8 cellular contexts compared by ENCODE assay signal in the genomic region with DNA sequence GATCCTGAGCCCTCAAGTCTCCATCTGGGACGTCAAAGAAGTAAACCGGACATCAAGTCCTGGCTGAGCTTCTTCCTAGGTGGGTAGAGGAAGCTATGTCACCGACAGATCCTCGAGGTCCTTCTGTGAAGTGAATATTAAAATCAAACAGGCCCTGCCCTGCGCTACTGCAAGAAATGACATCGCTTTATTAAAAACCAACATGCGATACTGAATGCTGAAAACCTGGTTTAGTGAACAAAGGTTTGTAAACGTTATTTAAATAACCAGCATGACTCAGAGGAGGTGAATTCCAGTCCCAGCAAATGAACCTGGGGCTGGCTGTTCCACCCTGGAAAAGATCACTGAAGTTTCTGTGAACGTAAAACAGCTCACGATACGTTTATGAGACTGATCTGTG. TPM values are rescaled to one million over a fixed set of nuclear protein-coding genes. Genes with fewer than 3 reads are reported as not detected.
DNase-seq lines count a peak whose midpoint lies in the region; ATAC-seq and TF ChIP-seq lines count a peak whose summit lies in the region.

No MANE protein-coding gene starts in this region.

- no peak for ATAC-seq in WTC11

- CTCF ChIA-PET in BJ (lab: Yijun Ruan, JAX) (interaction anchor here (0.7 to 3.6 kb wide), 5 partner anchors 10 to 62 kb away, joined by 3 to 16 read pairs (median 5); partner anchors contain the start of gene FBXO7), HEK293T (lab: Yijun Ruan, JAX) (interaction anchor here (1.0 kb wide), 1 partner anchor 64 kb away, joined by 7 read pairs; the partner anchor contains the start of gene FBXO7), WTC11 (lab: Charles Lee) (interaction anchor here (0.7 to 2.3 kb wide), 7 partner anchors 12 to 307 kb away, joined by 3 to 9 read pairs (median 3); no protein-coding TSS in a partner anchor)

- H3K9me3 Mint-ChIP-seq in WTC11 (no peaks in the 10 kb centered on the region), progenitor cell of endocrine pancreas (ENCODE audit: low read depth) (no peaks in the 10 kb centered on the region)

- H3K36me3 Mint-ChIP-seq in WTC11 (peaks cover 26% of the 10 kb centered on the region), progenitor cell of endocrine pancreas (ENCODE audit: insufficient read depth) (peaks cover 9% of the 10 kb centered on the region)

- H3K4me3 ChIP-seq in BJ (ENCODE audit: low read depth, low read length) (peak overlapping the region; percentile 63), fibroblast of the aortic adventitia (ENCODE audit: low read depth, low read length) (peak overlapping the region; percentile 96)

- H3K27me3 Mint-ChIP-seq in WTC11 (ENCODE audit: low read depth) (peaks cover 8% of the 10 kb centered on the region), progenitor cell of endocrine pancreas (peaks cover 8% of the 10 kb centered on the region)

- H3K36me3 ChIP-seq in BJ (ENCODE audit: control insufficient read depth, insufficient read depth, low read length) = peaks cover 4% of the 10 kb centered on the region

- H3K4me1 Mint-ChIP-seq in WTC11 (peaks cover 25% of the 10 kb centered on the region), progenitor cell of endocrine pancreas (ENCODE audit: low read depth) (peaks cover 22% of the 10 kb centered on the region)

- peak overlapping the region; percentile 94 for H3K27ac Mint-ChIP-seq in WTC11
- H3K27ac Mint-ChIP-seq in progenitor cell of endocrine pancreas = peak overlapping the region; percentile 98

- POLR2A ChIA-PET in BJ (lab: Charles Lee) (no interaction called here), HEK293T (lab: Yijun Ruan, JAX) (interaction anchor here (1.0 to 2.8 kb wide), 8 partner anchors 9 to 749 kb away, joined by 3 to 16 read pairs (median 6); partner anchors contain the start of gene FBXO7), WTC11 (lab: Charles Lee) (interaction anchor here (0.6 kb wide), 1 partner anchor 178 kb away, joined by 3 read pairs; no protein-coding TSS in a partner anchor)

- peak; percentile 2 for DNase-seq in BJ (ENCODE audit: low read depth)
- DNase-seq in HEK293T (ENCODE audit: extremely low spot score) = peak; percentile 24
- DNase-seq in WTC11 (ENCODE audit: low spot score) = no peak
- DNase-seq in fibroblast of the aortic adventitia (ENCODE audit: low read depth) = peak; percentile 24
- DNase-seq in progenitor cell of endocrine pancreas (ENCODE audit: low spot score, unreplicated experiment) = no peak
- DNase-seq in OCI-M2 (lab: John Stamatoyannopoulos, UW; ENCODE audit: unreplicated experiment) = no peak
- DNase-seq in superior temporal gyrus (ENCODE audit: extremely low spot score) = no peak
- DNase-seq in NCI-H1092 (lab: John Stamatoyannopoulos, UW) = no peak

- TF ChIP-seq CTCF in BJ (IDR thresholded peaks at IDR 0.05; ENCODE audit: insufficient read depth, low read depth, low read length) (no peak), WTC11 (IDR thresholded peaks at IDR 0.05) (no peak), fibroblast of the aortic adventitia (IDR thresholded peaks at IDR 0.05; ENCODE audit: insufficient read depth, low read length) (no peak), progenitor cell of endocrine pancreas (IDR thresholded peaks at IDR 0.05; ENCODE audit: unreplicated experiment) (no peak)

- no peaks in the 10 kb centered on the region for H3K27me3 ChIP-seq in BJ (ENCODE audit: control insufficient read depth, insufficient read depth, low read length)

- H3K4me3 Mint-ChIP-seq in WTC11 (peak overlapping the region; percentile 96), progenitor cell of endocrine pancreas (ENCODE audit: low read depth) (peak overlapping the region; percentile 97)

TF ChIP-seq in HEK293T, 16 proteins besides CTCF, POLR2A, EP300 and RAD21:
- TF ChIP-seq BHLHE40 (IDR thresholded peaks at IDR 0.05; ENCODE audit: borderline replicate concordance) = no peak

TF ChIP-seq in WTC11, 78 proteins besides CTCF, POLR2A, EP300 and RAD21:
- no peak for TF ChIP-seq ZNF219 (CRISPR knock-in tag; IDR thresholded peaks at IDR 0.05; ENCODE audit: borderline replicate concordance)
- TF ChIP-seq, protein P1, sequence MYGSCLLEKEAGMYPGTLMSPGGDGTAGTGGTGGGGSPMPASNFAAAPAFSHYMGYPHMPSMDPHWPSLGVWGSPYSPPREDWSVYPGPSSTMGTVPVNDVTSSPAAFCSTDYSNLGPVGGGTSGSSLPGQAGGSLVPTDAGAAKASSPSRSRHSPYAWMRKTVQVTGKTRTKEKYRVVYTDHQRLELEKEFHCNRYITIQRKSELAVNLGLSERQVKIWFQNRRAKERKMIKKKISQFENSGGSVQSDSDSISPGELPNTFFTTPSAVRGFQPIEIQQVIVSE (CRISPR knock-in tag; IDR thresholded peaks at IDR 0.05; ENCODE audit: borderline replicate concordance) = no peak
- no peak for TF ChIP-seq TCF7 (CRISPR knock-in tag; IDR thresholded peaks at IDR 0.05; ENCODE audit: low read depth)
- TF ChIP-seq, protein P2, sequence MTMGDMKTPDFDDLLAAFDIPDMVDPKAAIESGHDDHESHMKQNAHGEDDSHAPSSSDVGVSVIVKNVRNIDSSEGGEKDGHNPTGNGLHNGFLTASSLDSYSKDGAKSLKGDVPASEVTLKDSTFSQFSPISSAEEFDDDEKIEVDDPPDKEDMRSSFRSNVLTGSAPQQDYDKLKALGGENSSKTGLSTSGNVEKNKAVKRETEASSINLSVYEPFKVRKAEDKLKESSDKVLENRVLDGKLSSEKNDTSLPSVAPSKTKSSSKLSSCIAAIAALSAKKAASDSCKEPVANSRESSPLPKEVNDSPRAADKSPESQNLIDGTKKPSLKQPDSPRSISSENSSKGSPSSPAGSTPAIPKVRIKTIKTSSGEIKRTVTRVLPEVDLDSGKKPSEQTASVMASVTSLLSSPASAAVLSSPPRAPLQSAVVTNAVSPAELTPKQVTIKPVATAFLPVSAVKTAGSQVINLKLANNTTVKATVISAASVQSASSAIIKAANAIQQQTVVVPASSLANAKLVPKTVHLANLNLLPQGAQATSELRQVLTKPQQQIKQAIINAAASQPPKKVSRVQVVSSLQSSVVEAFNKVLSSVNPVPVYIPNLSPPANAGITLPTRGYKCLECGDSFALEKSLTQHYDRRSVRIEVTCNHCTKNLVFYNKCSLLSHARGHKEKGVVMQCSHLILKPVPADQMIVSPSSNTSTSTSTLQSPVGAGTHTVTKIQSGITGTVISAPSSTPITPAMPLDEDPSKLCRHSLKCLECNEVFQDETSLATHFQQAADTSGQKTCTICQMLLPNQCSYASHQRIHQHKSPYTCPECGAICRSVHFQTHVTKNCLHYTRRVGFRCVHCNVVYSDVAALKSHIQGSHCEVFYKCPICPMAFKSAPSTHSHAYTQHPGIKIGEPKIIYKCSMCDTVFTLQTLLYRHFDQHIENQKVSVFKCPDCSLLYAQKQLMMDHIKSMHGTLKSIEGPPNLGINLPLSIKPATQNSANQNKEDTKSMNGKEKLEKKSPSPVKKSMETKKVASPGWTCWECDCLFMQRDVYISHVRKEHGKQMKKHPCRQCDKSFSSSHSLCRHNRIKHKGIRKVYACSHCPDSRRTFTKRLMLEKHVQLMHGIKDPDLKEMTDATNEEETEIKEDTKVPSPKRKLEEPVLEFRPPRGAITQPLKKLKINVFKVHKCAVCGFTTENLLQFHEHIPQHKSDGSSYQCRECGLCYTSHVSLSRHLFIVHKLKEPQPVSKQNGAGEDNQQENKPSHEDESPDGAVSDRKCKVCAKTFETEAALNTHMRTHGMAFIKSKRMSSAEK (CRISPR knock-in tag; IDR thresholded peaks at IDR 0.05; ENCODE audit: borderline replicate concordance) = no peak
- TF ChIP-seq OVOL2 (CRISPR knock-in tag; IDR thresholded peaks at IDR 0.05; ENCODE audit: borderline replicate concordance) = no peak
- TF ChIP-seq RORB (CRISPR knock-in tag; IDR thresholded peaks at IDR 0.05) = no peak
- TF ChIP-seq ZNF396 (CRISPR knock-in tag; IDR thresholded peaks at IDR 0.05; ENCODE audit: borderline replicate concordance) = no peak
- no peak for TF ChIP-seq SMAD4 (CRISPR knock-in tag; IDR thresholded peaks at IDR 0.05)
- TF ChIP-seq NR1H2 (CRISPR knock-in tag; IDR thresholded peaks at IDR 0.05) = no peak

RNA-seq across cellular contexts. Expression of gene RTCB, which starts 0.7 kb away (rescaled TPM):
- 119 and 134 TPM in 2 replicates for polyA plus RNA-seq in BJ (2011; rRNA removed)
- 45.5 and 62.2 TPM in 2 replicates for polyA minus RNA-seq in BJ (2011; rRNA and poly(A)+ RNA removed)
- total RNA-seq in WTC11 (2021) = 99.9 to 106 TPM (median 100 TPM) in 3 replicates
- 74.8 and 194 TPM in 2 replicates for total RNA-seq in fibroblast of the aortic adventitia (ENCODE audit: low replicate concordance)
- total RNA-seq in progenitor cell of endocrine pancreas = 97.3 and 101 TPM in 2 replicates

RNA-seq across cellular contexts. Expression of gene BPIFC, which starts 52.9 kb away (rescaled TPM):
- polyA plus RNA-seq in BJ (2011; rRNA removed) = not detected in 2 replicates
- not detected in 2 replicates for polyA minus RNA-seq in BJ (2011; rRNA and poly(A)+ RNA removed)
- total RNA-seq in WTC11 (2021) (not detected in 3 replicates), fibroblast of the aortic adventitia (ENCODE audit: low replicate concordance) (not detected in 2 replicates), progenitor cell of endocrine pancreas (not detected in 2 replicates)

RNA-seq across cellular contexts. Expression of gene RFPL3, which starts 53.7 kb away (rescaled TPM):
- not detected in 2 replicates for polyA plus RNA-seq in BJ (2011; rRNA removed)
- polyA minus RNA-seq in BJ (2011; rRNA and poly(A)+ RNA removed) = not detected in 2 replicates
- 0.16 TPM in 1 of 3 replicates, not detected in the others for total RNA-seq in WTC11 (2021)
- not detected in 2 replicates for total RNA-seq in fibroblast of the aortic adventitia (ENCODE audit: low replicate concordance)
- total RNA-seq in progenitor cell of endocrine pancreas = not detected in 2 replicates

Comparison
In these comparisons a context has a peak if more than half of its experiments do, and no peak if none do; other contexts are left out.
1. DNase-seq: peak in BJ (single experiment), HEK293T (single experiment) and fibroblast of the aortic adventitia (single experiment); none in WTC11 (single experiment), progenitor cell of endocrine pancreas (single experiment), OCI-M2 (single experiment), superior temporal gyrus (single experiment) and NCI-H1092 (single experiment).